27 cellular contexts compared by ENCODE assay signal in the genomic region with DNA sequence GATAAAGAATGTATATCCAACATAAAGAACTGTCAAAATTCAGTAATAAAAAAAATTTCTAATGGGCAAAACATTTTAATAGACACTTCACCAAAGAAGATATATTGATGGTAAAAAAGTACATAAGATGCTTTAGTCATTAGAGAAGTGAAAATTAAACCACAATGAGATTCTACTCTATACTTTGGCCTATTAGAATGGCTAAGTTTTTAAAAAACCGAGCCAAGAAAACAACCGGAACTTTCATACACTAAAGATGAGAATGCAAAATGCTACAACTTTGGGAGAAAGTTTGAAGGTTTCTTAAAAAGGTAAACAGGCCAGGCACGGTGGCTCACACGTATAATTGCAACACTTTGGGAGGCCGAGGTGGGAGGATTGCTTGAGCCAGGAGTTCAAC. TPM values are rescaled to one million over a fixed set of nuclear protein-coding genes. Genes with fewer than 3 reads are reported as not detected.
DNase-seq lines count a peak whose midpoint lies in the region; ATAC-seq and FAIRE-seq lines count a peak whose summit lies in the region.
"Had no signal": no experiment of that assay in that cellular context is flagged by ENCODE, and none has a peak within 500 bp of the region (broad histone marks: within the 10 kb centered on the region; RNA-seq: fewer than 3 reads in every experiment).

No MANE protein-coding gene starts in this region.

- no peak for DNase-seq in stimulated activated naive CD8-positive, alpha-beta T cell treated with anti-CD3 and anti-CD28 coated beads, Interleukin-15, Interleukin-2, amounts not matched to agents 100 U/mL and 50 U/mL, for 24 hours
- no peak for DNase-seq in T-cell
- no peak for DNase-seq in frontal cortex (ENCODE audit: low spot score in 2 of 2)
- no peak for DNase-seq in stimulated activated naive CD8-positive, alpha-beta T cell treated with anti-CD3 and anti-CD28 coated beads, Interleukin-15, amount 100 ng/mL, for 72 hours
- DNase-seq in MV-4-11 (lab: John Stamatoyannopoulos, UW) = no peak
- DNase-seq in RCC 7860 (ENCODE audit: low spot score) = no peak
- DNase-seq: activated CD4-positive, CD25-positive, alpha-beta regulatory T cell treated with anti-CD3 and anti-CD28 coated beads, Interleukin-2, amount 50 U/mL, for 72 hours; central memory CD4-positive, alpha-beta T cell; foreskin fibroblast; GM23248; heart left ventricle; NCI-H1436 treated with DMSO at 0.1 percent for 48 hours; NCI-H446; NCI-H748 treated with DMSO at 0.1 percent for 48 hours; occipital lobe; Peyer's patch; SHP77 treated with DMSO at 0.1 percent for 48 hours; stimulated activated CD4-positive, alpha-beta T cell treated with anti-CD3 and anti-CD28 coated beads, Interleukin-4, amount 100 ng/mL, for 24 hours had no signal

- H3K27me3 Mint-ChIP-seq in stimulated activated naive CD8-positive, alpha-beta T cell treated with anti-CD3 and anti-CD28 coated beads, Interleukin-15, Interleukin-2, amounts not matched to agents 100 ng/mL and 50 ng/mL, for 24 hours = no peaks in the 10 kb centered on the region
- H3K27me3 Mint-ChIP-seq in T-cell = no peaks in the 10 kb centered on the region
- no peaks in the 10 kb centered on the region for H3K27me3 Mint-ChIP-seq in stimulated activated naive CD8-positive, alpha-beta T cell treated with anti-CD3 and anti-CD28 coated beads, Interleukin-15, amount 100 ng/mL, for 72 hours
- H3K27me3 Mint-ChIP-seq: dendritic cell treated with granulocyte-macrophage colony-stimulating factor and Interleukin-4, amounts not matched to agents 40 ng/mL and 50 ng/mL, for 4 days had no signal

- H3K4me3 Mint-ChIP-seq in stimulated activated naive CD8-positive, alpha-beta T cell treated with anti-CD3 and anti-CD28 coated beads, Interleukin-15, Interleukin-2, amounts not matched to agents 100 ng/mL and 50 ng/mL, for 24 hours = no peak overlapping the region
- peak overlapping the region; percentile 39 to 73 (median 43) for H3K4me3 Mint-ChIP-seq in T-cell
- H3K4me3 Mint-ChIP-seq in stimulated activated naive CD8-positive, alpha-beta T cell treated with anti-CD3 and anti-CD28 coated beads, Interleukin-15, amount 100 ng/mL, for 72 hours = peak overlapping the region; percentile 24 to 44
- H3K4me3 Mint-ChIP-seq: dendritic cell treated with granulocyte-macrophage colony-stimulating factor and Interleukin-4, amounts not matched to agents 40 ng/mL and 50 ng/mL, for 4 days; T-helper 2 cell treated with Interferon-gamma antibody and Interleukin-4, amounts not matched to agents 5 μg/mL and 100 μg/mL, for 36 hours had no signal

- peaks cover 47% of the 10 kb centered on the region for H3K36me3 Mint-ChIP-seq in stimulated activated naive CD8-positive, alpha-beta T cell treated with anti-CD3 and anti-CD28 coated beads, Interleukin-15, Interleukin-2, amounts not matched to agents 100 ng/mL and 50 ng/mL, for 24 hours (ENCODE audit: low read depth)
- H3K36me3 Mint-ChIP-seq in T-cell = peaks cover 28% of the 10 kb centered on the region

- H3K9me3 Mint-ChIP-seq in stimulated activated naive CD8-positive, alpha-beta T cell treated with anti-CD3 and anti-CD28 coated beads, Interleukin-15, Interleukin-2, amounts not matched to agents 100 ng/mL and 50 ng/mL, for 24 hours = peaks cover 9% of the 10 kb centered on the region
- H3K9me3 Mint-ChIP-seq in T-cell = peaks cover 0 to 3% (median 0%) of the 10 kb centered on the region in 3 donors
- peaks cover 13 to 21% of the 10 kb centered on the region in 2 donors for H3K9me3 Mint-ChIP-seq in stimulated activated naive CD8-positive, alpha-beta T cell treated with anti-CD3 and anti-CD28 coated beads, Interleukin-15, amount 100 ng/mL, for 72 hours

- H3K27ac Mint-ChIP-seq in stimulated activated naive CD8-positive, alpha-beta T cell treated with anti-CD3 and anti-CD28 coated beads, Interleukin-15, Interleukin-2, amounts not matched to agents 100 ng/mL and 50 ng/mL, for 24 hours = peak overlapping the region; percentile 74
- H3K27ac Mint-ChIP-seq in T-cell = peak overlapping the region; percentile 82 to 85
- peak overlapping the region in 1 of 2 donors; percentile 76 for H3K27ac Mint-ChIP-seq in stimulated activated naive CD8-positive, alpha-beta T cell treated with anti-CD3 and anti-CD28 coated beads, Interleukin-15, amount 100 ng/mL, for 72 hours
- H3K27ac Mint-ChIP-seq: activated T-helper 2 cell treated with anti-CD3 and anti-CD28 coated beads, Interferon-gamma antibody, Interleukin-2, Interleukin-4, amounts not matched to agents 10 μg/mL and 5 μg/mL and 100 μg/mL, durations not matched to agents 14 hours and 24 hours and 36 hours; dendritic cell treated with granulocyte-macrophage colony-stimulating factor and Interleukin-4, amounts not matched to agents 40 ng/mL and 50 ng/mL, for 4 days had no signal

- peaks cover 82% of the 10 kb centered on the region for H3K4me1 Mint-ChIP-seq in stimulated activated naive CD8-positive, alpha-beta T cell treated with anti-CD3 and anti-CD28 coated beads, Interleukin-15, Interleukin-2, amounts not matched to agents 100 ng/mL and 50 ng/mL, for 24 hours (ENCODE audit: low read depth)
- peaks cover 85 to 87% (median 86%) of the 10 kb centered on the region in 3 donors for H3K4me1 Mint-ChIP-seq in T-cell
- H3K4me1 Mint-ChIP-seq in stimulated activated naive CD8-positive, alpha-beta T cell treated with anti-CD3 and anti-CD28 coated beads, Interleukin-15, amount 100 ng/mL, for 72 hours = peaks cover 68% of the 10 kb centered on the region

- CTCF ChIA-PET in T-cell (lab: Charles Lee) = interaction anchor here (0.9 to 1.0 kb wide), 2 partner anchors 43 to 93 kb away, joined by 3 read pairs; no protein-coding TSS in a partner anchor

- ATAC-seq in stimulated activated naive CD8-positive, alpha-beta T cell treated with anti-CD3 and anti-CD28 coated beads, Interleukin-15, Interleukin-2, amounts not matched to agents 100 U/mL and 50 U/mL, for 24 hours = no peak
- ATAC-seq in T-cell (replicated peaks in 1 of 4) = no peak
- peak; percentile 41 for ATAC-seq in stimulated activated naive CD8-positive, alpha-beta T cell treated with anti-CD3 and anti-CD28 coated beads, Interleukin-15, amount 100 ng/mL, for 72 hours
- ATAC-seq in GM18517 (IDR thresholded peaks at IDR 0.05; ENCODE audit: unreplicated experiment) = no peak
- ATAC-seq: heart left ventricle had no signal

- peak; percentile 57 for FAIRE-seq in frontal cortex (lab: Jason Lieb, UNC)
- FAIRE-seq in RCC 7860 (lab: Jason Lieb, UNC) = no peak
- FAIRE-seq: astrocyte, endometrium, GM12892, HepG2 had no signal

- POLR2A ChIA-PET in T-cell (lab: Charles Lee) = interaction anchor here (0.7 to 1.9 kb wide), 5 partner anchors 9 to 64 kb away, joined by 3 to 11 read pairs (median 4); a partner anchor contains a TSS

RNA-seq across cellular contexts. Expression of a gene that starts 20.8 kb away (rescaled TPM):
- 100 to 1,000 TPM; 159 to 207 (median 170) TPM for total RNA-seq in T-cell
- 40.4 TPM for total RNA-seq in frontal cortex
